ENCODE assay signal across 10 cellular contexts in the genomic region with DNA sequence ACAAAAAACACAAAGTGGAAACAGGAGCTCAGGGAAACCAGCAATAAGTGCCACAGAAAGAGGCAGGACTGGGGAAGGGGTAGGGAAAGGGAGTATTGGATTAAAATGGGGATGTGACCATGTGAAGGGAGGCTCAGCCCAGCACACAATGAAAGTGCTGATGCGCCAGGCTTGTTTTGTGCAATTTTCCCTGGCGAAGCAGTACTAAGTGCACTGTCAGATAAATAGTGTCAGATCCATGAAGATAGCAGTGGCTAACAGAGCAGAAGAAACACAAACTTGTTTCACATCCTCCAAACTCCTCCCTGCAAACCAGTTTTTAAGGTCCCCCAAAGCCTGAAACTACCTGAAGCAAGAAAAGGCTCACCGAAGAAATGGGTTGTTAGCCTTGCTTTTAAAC. TPM values are rescaled to one million over a fixed set of nuclear protein-coding genes. Genes with fewer than 3 reads are reported as not detected.
DNase-seq lines count a peak whose midpoint lies in the region; ATAC-seq and TF ChIP-seq lines count a peak whose summit lies in the region.
"Had no signal": no experiment of that assay in that cellular context is flagged by ENCODE, and none has a peak within 500 bp of the region (broad histone marks: within the 10 kb centered on the region; RNA-seq: fewer than 3 reads in every experiment).

No MANE protein-coding gene starts in this region.

- H3K9me3 Mint-ChIP-seq in activated T-helper 2 cell treated with anti-CD3 and anti-CD28 coated beads, Interferon-gamma antibody, Interleukin-2, Interleukin-4, amounts not matched to agents 10 μg/mL and 5 μg/mL and 100 μg/mL, durations not matched to agents 14 hours and 24 hours and 36 hours, result no peaks in the 10 kb centered on the region
- H3K9me3 Mint-ChIP-seq in memory B cell (no peaks in the 10 kb centered on the region), T-cell (no peaks in the 10 kb centered on the region)

- H3K27me3 Mint-ChIP-seq in activated T-helper 2 cell treated with anti-CD3 and anti-CD28 coated beads, Interferon-gamma antibody, Interleukin-2, Interleukin-4, amounts not matched to agents 10 μg/mL and 5 μg/mL and 100 μg/mL, durations not matched to agents 14 hours and 24 hours and 36 hours (ENCODE audit: low read depth), result no peaks in the 10 kb centered on the region
- no peaks in the 10 kb centered on the region for H3K27me3 Mint-ChIP-seq in memory B cell
- no peaks in the 10 kb centered on the region for H3K27me3 Mint-ChIP-seq in T-cell

- TF ChIP-seq CTCF in upper lobe of right lung (IDR thresholded peaks at IDR 0.05), result no peak
- no peak for TF ChIP-seq CTCF in GM10248 (IDR thresholded peaks at IDR 0.05; ENCODE audit: control extremely low read depth, extremely low read depth, low read depth, missing control alignments)

- ATAC-seq in Right ventricle myocardium superior (ENCODE audit: poor library complexity), result peak; percentile 63
- peak; percentile 38 for ATAC-seq in memory B cell (ENCODE audit: low read depth)
- peak; percentile 54 for ATAC-seq in upper lobe of right lung
- no peak for ATAC-seq in T-cell (replicated peaks in 1 of 4)
- ATAC-seq: body of pancreas had no signal

- peaks cover 36% of the 10 kb centered on the region for H3K36me3 Mint-ChIP-seq in activated T-helper 2 cell treated with anti-CD3 and anti-CD28 coated beads, Interferon-gamma antibody, Interleukin-2, Interleukin-4, amounts not matched to agents 10 μg/mL and 5 μg/mL and 100 μg/mL, durations not matched to agents 14 hours and 24 hours and 36 hours (ENCODE audit: low read depth)
- H3K36me3 Mint-ChIP-seq in memory B cell, result peaks cover 7% of the 10 kb centered on the region
- peaks cover 15% of the 10 kb centered on the region for H3K36me3 Mint-ChIP-seq in T-cell

- H3K9me3 ChIP-seq in upper lobe of right lung, result no peaks in the 10 kb centered on the region
- H3K9me3 ChIP-seq: body of pancreas had no signal

- CTCF ChIA-PET in T-cell (lab: Charles Lee), result no interaction called here
- CTCF ChIA-PET in GM10248 (lab: Yijun Ruan, JAX), result interaction anchor here (2.0 to 2.5 kb wide), 3 partner anchors 8 to 118 kb away, joined by 6 to 9 read pairs (median 8); no protein-coding TSS in a partner anchor

- peak overlapping the region; percentile 3 for H3K27ac ChIP-seq in upper lobe of right lung

- H3K4me3 ChIP-seq in upper lobe of right lung, result no peak overlapping the region
- H3K4me3 ChIP-seq: body of pancreas had no signal

- peaks cover 41% of the 10 kb centered on the region for H3K4me1 ChIP-seq in upper lobe of right lung

- H3K27ac Mint-ChIP-seq in activated T-helper 2 cell treated with anti-CD3 and anti-CD28 coated beads, Interferon-gamma antibody, Interleukin-2, Interleukin-4, amounts not matched to agents 10 μg/mL and 5 μg/mL and 100 μg/mL, durations not matched to agents 14 hours and 24 hours and 36 hours, result peak overlapping the region; percentile 39
- H3K27ac Mint-ChIP-seq in memory B cell (peak overlapping the region; percentile 67), T-cell (peak overlapping the region in 1 of 2 donors; percentile 69)

- intact Hi-C loops in Right ventricle myocardium superior (cut with DNase I) (loop anchor here (10.0 kb wide), 1 partner anchor 105 kb away; no protein-coding TSS in a partner anchor), cardiac septum (cut with DNase I) (loop anchor here (10.0 kb wide), 1 partner anchor 105 kb away; no protein-coding TSS in a partner anchor), upper lobe of right lung (cut with DNase I) (no loop called here)
- intact Hi-C loops in activated T-helper 2 cell treated with anti-CD3 and anti-CD28 coated beads, Interferon-gamma antibody, Interleukin-2, Interleukin-4, amounts not matched to agents 10 μg/mL and 5 μg/mL and 100 μg/mL, durations not matched to agents 14 hours and 24 hours and 36 hours (cut with micrococcal nuclease), result no loop called here

- POLR2A ChIA-PET in T-cell (lab: Charles Lee) (interaction anchor here (0.6 kb wide), 4 partner anchors 13 to 55 kb away, joined by 3 to 6 read pairs (median 4); no protein-coding TSS in a partner anchor), GM10248 (lab: Yijun Ruan, JAX) (no interaction called here)

- H3K4me1 Mint-ChIP-seq in activated T-helper 2 cell treated with anti-CD3 and anti-CD28 coated beads, Interferon-gamma antibody, Interleukin-2, Interleukin-4, amounts not matched to agents 10 μg/mL and 5 μg/mL and 100 μg/mL, durations not matched to agents 14 hours and 24 hours and 36 hours (ENCODE audit: low read depth), result peaks cover 30% of the 10 kb centered on the region
- H3K4me1 Mint-ChIP-seq in memory B cell (peaks cover 32% of the 10 kb centered on the region), T-cell (peaks cover 54 to 56% (median 56%) of the 10 kb centered on the region in 3 donors)

- peaks cover 13% of the 10 kb centered on the region for H3K36me3 ChIP-seq in upper lobe of right lung

- DNase-seq in Right ventricle myocardium superior (peak; percentile 39), cardiac septum (ENCODE audit: low spot score) (no peak), memory B cell (ENCODE audit: low spot score in 2 of 2) (no peak), upper lobe of right lung (no peak), T-cell (no peak), activated gamma-delta T cell treated with Interleukin-2 at 50 U/mL for 16 hours (no peak), GM10248 (ENCODE audit: extremely low spot score) (no peak)
- DNase-seq in activated T-helper 2 cell treated with anti-CD3 and anti-CD28 coated beads, Interferon-gamma antibody, Interleukin-2, Interleukin-4, amounts not matched to agents 10 μg/mL and 5 μg/mL and 100 μg/mL, durations not matched to agents 14 hours and 24 hours and 36 hours (ENCODE audit: low spot score), result no peak
- DNase-seq: activated CD8-positive, alpha-beta memory T cell treated with anti-CD3 and anti-CD28 coated beads, Interleukin-2, amount 50 U/mL, for 48 hours had no signal

- no peaks in the 10 kb centered on the region for H3K27me3 ChIP-seq in upper lobe of right lung
- H3K27me3 ChIP-seq: body of pancreas had no signal

- no peak overlapping the region for H3K4me3 Mint-ChIP-seq in activated T-helper 2 cell treated with anti-CD3 and anti-CD28 coated beads, Interferon-gamma antibody, Interleukin-2, Interleukin-4, amounts not matched to agents 10 μg/mL and 5 μg/mL and 100 μg/mL, durations not matched to agents 14 hours and 24 hours and 36 hours (ENCODE audit: low read depth)
- H3K4me3 Mint-ChIP-seq in memory B cell (peak overlapping the region; percentile 22), T-cell (no peak overlapping the region)

RNA-seq across cellular contexts. Expression of a gene that starts 50.7 kb away (rescaled TPM):
- 6.7 TPM for total RNA-seq in Right ventricle myocardium superior
- total RNA-seq in cardiac septum, result 3.7 TPM
- total RNA-seq in activated T-helper 2 cell treated with anti-CD3 and anti-CD28 coated beads, Interferon-gamma antibody, Interleukin-2, Interleukin-4, amounts not matched to agents 10 μg/mL and 5 μg/mL and 100 μg/mL, durations not matched to agents 14 hours and 24 hours and 36 hours, result 0.18 and 1.3 TPM in 2 replicates
- total RNA-seq in upper lobe of right lung, result 0.64 TPM
- total RNA-seq in T-cell, result 1 to 10 TPM; 1.1 to 3.4 (median 1.4) TPM
- total RNA-seq: body of pancreas had no signal

RNA-seq across cellular contexts. Expression of a gene that starts 53.3 kb away (rescaled TPM):
- total RNA-seq in Right ventricle myocardium superior, result 97.4 TPM
- 102 TPM for total RNA-seq in cardiac septum
- 129 and 132 TPM in 2 replicates for total RNA-seq in activated T-helper 2 cell treated with anti-CD3 and anti-CD28 coated beads, Interferon-gamma antibody, Interleukin-2, Interleukin-4, amounts not matched to agents 10 μg/mL and 5 μg/mL and 100 μg/mL, durations not matched to agents 14 hours and 24 hours and 36 hours
- 97.5 TPM for total RNA-seq in upper lobe of right lung
- total RNA-seq in T-cell, result 100 to 1,000 TPM; 109 to 124 (median 123) TPM

Comparison
In these comparisons a context has a peak if more than half of its experiments do, and no peak if none do; other contexts are left out.
1. ATAC-seq: peak in Right ventricle myocardium superior (single experiment), memory B cell (single experiment) and upper lobe of right lung (single experiment); none in T-cell (0 of 4).
2. intact Hi-C loops: an anchor here in Right ventricle myocardium superior (10.0 kb wide) and cardiac septum (10.0 kb wide); none called in activated T-helper 2 cell treated with anti-CD3 and anti-CD28 coated beads, Interferon-gamma antibody, Interleukin-2, Interleukin-4, amounts not matched to agents 10 μg/mL and 5 μg/mL and 100 μg/mL, durations not matched to agents 14 hours and 24 hours and 36 hours and upper lobe of right lung.